Comparison of ENCODE assay signal across 8 cellular contexts in genomic region chr11:46916669-46917108, GRCh38. TPM values are rescaled to one million over a fixed set of nuclear protein-coding genes. Genes with fewer than 3 reads are reported as not detected.
DNase-seq lines count a peak whose midpoint lies in the region; ATAC-seq and TF ChIP-seq lines count a peak whose summit lies in the region.

No MANE protein-coding gene starts in this region.

- peaks cover 57% of the 10 kb centered on the region for H3K27me3 Mint-ChIP-seq in CD8-positive, alpha-beta T cell (ENCODE audit: low read depth)
- peaks cover 20% of the 10 kb centered on the region for H3K27me3 Mint-ChIP-seq in HFFc6 (ENCODE audit: insufficient read depth)

- peaks cover 29% of the 10 kb centered on the region for H3K27me3 ChIP-seq in CD8-positive, alpha-beta T cell (ENCODE audit: insufficient read depth, low read length)
- H3K27me3 ChIP-seq in WERI-Rb-1 (ENCODE audit: insufficient read depth, low read depth, severe bottlenecking) (no peaks in the 10 kb centered on the region), muscle layer of duodenum (ENCODE audit: low read depth, low read length) (no peaks in the 10 kb centered on the region)

- H3K4me1 ChIP-seq in CD8-positive, alpha-beta T cell (ENCODE audit: insufficient read depth, low read length), result peaks cover 22% of the 10 kb centered on the region
- peaks cover 4 to 55% of the 10 kb centered on the region in 2 donors for H3K4me1 ChIP-seq in muscle layer of duodenum (ENCODE audit: control insufficient read depth in 1 of 2, insufficient read depth in 2 of 2, low read length in 2 of 2)

- peak; percentile 43 for ATAC-seq in CD8-positive, alpha-beta T cell
- ATAC-seq in esophagus mucosa (peak; percentile 65), HG02763 (IDR thresholded peaks at IDR 0.05; ENCODE audit: unreplicated experiment) (no peak), HG03095 (IDR thresholded peaks at IDR 0.05; ENCODE audit: unreplicated experiment) (no peak), GM18870 (IDR thresholded peaks at IDR 0.05; ENCODE audit: unreplicated experiment) (no peak)

- H3K36me3 Mint-ChIP-seq in CD8-positive, alpha-beta T cell, result no peaks in the 10 kb centered on the region
- no peaks in the 10 kb centered on the region for H3K36me3 Mint-ChIP-seq in HFFc6 (ENCODE audit: low read depth)

- no peaks in the 10 kb centered on the region for H3K9me3 Mint-ChIP-seq in CD8-positive, alpha-beta T cell
- H3K9me3 Mint-ChIP-seq in HFFc6, result no peaks in the 10 kb centered on the region

- TF ChIP-seq CTCF in CD8-positive, alpha-beta T cell (IDR thresholded peaks at IDR 0.05), result no peak
- TF ChIP-seq CTCF in HFFc6 (IDR thresholded peaks at IDR 0.05) (peak; percentile 68), WERI-Rb-1 (IDR thresholded peaks at IDR 0.05; ENCODE audit: low read depth, low read length) (no peak)

- DNase-seq in CD8-positive, alpha-beta T cell, result peak in 1 of 7 experiments; percentile 17
- DNase-seq in HFFc6 (peak; percentile 60), WERI-Rb-1 (peak; percentile 52)

- peaks cover 30% of the 10 kb centered on the region for H3K4me1 Mint-ChIP-seq in CD8-positive, alpha-beta T cell (ENCODE audit: low read depth)
- H3K4me1 Mint-ChIP-seq in HFFc6 (ENCODE audit: low read depth), result peaks cover 72% of the 10 kb centered on the region

- H3K36me3 ChIP-seq in CD8-positive, alpha-beta T cell (ENCODE audit: insufficient read depth, low read length), result no peaks in the 10 kb centered on the region
- H3K36me3 ChIP-seq in WERI-Rb-1 (no peaks in the 10 kb centered on the region), muscle layer of duodenum (ENCODE audit: control insufficient read depth in 1 of 2, insufficient read depth in 2 of 2, low read length in 2 of 2) (no peaks in the 10 kb centered on the region)

- H3K27ac ChIP-seq in CD8-positive, alpha-beta T cell (ENCODE audit: low read depth, low read length), result no peak overlapping the region
- H3K27ac ChIP-seq in WERI-Rb-1 (no peak overlapping the region), muscle layer of duodenum (ENCODE audit: low read length) (no peak overlapping the region)

- peak overlapping the region; percentile 38 for H3K4me3 ChIP-seq in CD8-positive, alpha-beta T cell (ENCODE audit: low read depth, low read length)
- H3K4me3 ChIP-seq in WERI-Rb-1 (ENCODE audit: low read depth, low read length), result peak overlapping the region; percentile 80
- H3K4me3 ChIP-seq in muscle layer of duodenum (ENCODE audit: low read depth in 1 of 2, low read length in 2 of 2), result peak overlapping the region; percentile 83 to 85

- CTCF ChIA-PET in CD8-positive, alpha-beta T cell (lab: Charles Lee), result interaction anchor here (0.7 to 5.6 kb wide), 4 partner anchors 8 to 246 kb away, joined by 3 to 28 read pairs (median 4); no protein-coding TSS in a partner anchor

- POLR2A ChIA-PET in CD8-positive, alpha-beta T cell (lab: Charles Lee), result interaction anchor here (0.9 to 1.3 kb wide), 4 partner anchors 216 to 516 kb away, joined by 3 to 8 read pairs (median 4); partner anchors contain the start of genes ARHGAP1 and ZNF408

- no peaks in the 10 kb centered on the region for H3K9me3 ChIP-seq in CD8-positive, alpha-beta T cell (ENCODE audit: low read length)
- H3K9me3 ChIP-seq in WERI-Rb-1 (ENCODE audit: severe bottlenecking) (no peaks in the 10 kb centered on the region), muscle layer of duodenum (ENCODE audit: control insufficient read depth in 1 of 2, low read length in 2 of 2) (no peaks in the 10 kb centered on the region)

- intact Hi-C loops in CD8-positive, alpha-beta T cell (cut with DNase I, micrococcal nuclease), result no loop called here

- peak overlapping the region; percentile 67 for H3K4me3 Mint-ChIP-seq in CD8-positive, alpha-beta T cell
- peak overlapping the region; percentile 91 for H3K4me3 Mint-ChIP-seq in HFFc6

- no peak overlapping the region for H3K27ac Mint-ChIP-seq in CD8-positive, alpha-beta T cell
- peak overlapping the region; percentile 74 for H3K27ac Mint-ChIP-seq in HFFc6

RNA-seq across cellular contexts. Expression of gene LRP4, which starts 1.7 kb away (rescaled TPM):
- not detected for total RNA-seq in CD8-positive, alpha-beta T cell
- total RNA-seq in HFFc6 (2021; fragmentation: NEBNext Ultra II Directional; extraction: Animal tissue kit (Norgen Biotek cat#: 25700)), result 1 to 10 TPM; 1.4 to 2.1 (median 1.8) TPM
- 2.5 TPM for total RNA-seq in esophagus mucosa

RNA-seq across cellular contexts. Expression of gene CSTPP1, which starts 19.9 kb away (rescaled TPM):
- 1 to 10 TPM; 4.1 to 4.6 TPM for total RNA-seq in CD8-positive, alpha-beta T cell
- 10 to 100 TPM; 19.4 to 29.2 (median 27.1) TPM for total RNA-seq in HFFc6 (2021; fragmentation: NEBNext Ultra II Directional; extraction: Animal tissue kit (Norgen Biotek cat#: 25700))
- total RNA-seq in esophagus mucosa, result 12.6 TPM

Comparison
In these comparisons a context has a peak if more than half of its experiments do, and no peak if none do; other contexts are left out.
1. ATAC-seq: peak in CD8-positive, alpha-beta T cell (single experiment) and esophagus mucosa (single experiment); none in HG02763 (single experiment), HG03095 (single experiment) and GM18870 (single experiment).
2. Peak in every context shown above with its lines, with median percentiles within 50 percentile points of each other: H3K4me3 ChIP-seq.